In genomic region chr10:11870461-11870780, GRCh38 we compare ENCODE assay signal across 22 cellular contexts. TPM values are rescaled to one million over a fixed set of nuclear protein-coding genes. Genes with fewer than 3 reads are reported as not detected.
DNase-seq lines count a peak whose midpoint lies in the region; ATAC-seq, FAIRE-seq and TF ChIP-seq lines count a peak whose summit lies in the region.
"Had no signal": no experiment of that assay in that cellular context is flagged by ENCODE, and none has a peak within 500 bp of the region (broad histone marks: within the 10 kb centered on the region; RNA-seq: fewer than 3 reads in every experiment).

No MANE protein-coding gene starts in this region.

- H3K9me1 ChIP-seq in endothelial cell of umbilical vein (replicated peaks; ENCODE audit: control insufficient read depth, extremely low read depth, insufficient read depth, low read length) = no peaks in the 10 kb centered on the region

- H4K20me1 ChIP-seq in endothelial cell of umbilical vein (replicated peaks; ENCODE audit: control insufficient read depth, extremely low read depth, insufficient read depth, low read length) = no peaks in the 10 kb centered on the region
- no peaks in the 10 kb centered on the region for H4K20me1 ChIP-seq in PC-9 (ENCODE audit: insufficient read depth)

- peak overlapping the region in 8 of 12 donors; percentile 15 to 37 (median 30) for H3K4me3 ChIP-seq in heart left ventricle
- no peak overlapping the region for H3K4me3 ChIP-seq in endothelial cell of umbilical vein (replicated peaks in 1 of 3; ENCODE audit: insufficient read depth in 1 of 3, low read depth in 1 of 3, low read length in 3 of 3)
- no peak overlapping the region for H3K4me3 ChIP-seq in parathyroid adenoma (ENCODE audit: low read depth, low read length)
- peak overlapping the region; percentile 22 to 30 for H3K4me3 ChIP-seq in vagina
- H3K4me3 ChIP-seq in PC-9 = no peak overlapping the region
- H3K4me3 ChIP-seq: A549, GM12878, SK-N-MC had no signal

- DNase-seq in heart left ventricle = no peak
- DNase-seq in left cardiac atrium = no peak
- no peak for DNase-seq in endothelial cell of umbilical vein (ENCODE audit: low read depth, low spot score)
- no peak for DNase-seq in vagina (ENCODE audit: extremely low spot score in 2 of 2)
- DNase-seq in mesenteric fat pad (ENCODE audit: low spot score) = no peak
- DNase-seq in PC-9 = no peak
- DNase-seq: activated CD4-positive, alpha-beta T cell treated with anti-CD3 and anti-CD28 coated beads for 1 hour; effector CD8-positive, alpha-beta T cell; GF-D8; NCI-H1417; NCI-H2171 treated with DMSO at 0.1 percent for 48 hours; NCI-H774; PC-3; stimulated activated CD8-positive, alpha-beta memory T cell treated with anti-CD3 and anti-CD28 coated beads, Interleukin-4, amount 100 ng/mL, for 48 hours; T1000 had no signal

- no peaks in the 10 kb centered on the region for H3K9me3 ChIP-seq in heart left ventricle
- H3K9me3 ChIP-seq in endothelial cell of umbilical vein (replicated peaks; ENCODE audit: control insufficient read depth, insufficient read depth, low read length) = no peaks in the 10 kb centered on the region
- H3K9me3 ChIP-seq in parathyroid adenoma (ENCODE audit: control insufficient read depth, low read length) = no peaks in the 10 kb centered on the region
- H3K9me3 ChIP-seq in vagina = no peaks in the 10 kb centered on the region
- no peaks in the 10 kb centered on the region for H3K9me3 ChIP-seq in PC-9 (ENCODE audit: insufficient read depth, low read depth)
- H3K9me3 ChIP-seq: A549 had no signal

- H3K79me2 ChIP-seq in endothelial cell of umbilical vein (ENCODE audit: control insufficient read depth, insufficient read depth, low read length) = no peaks in the 10 kb centered on the region
- no peaks in the 10 kb centered on the region for H3K79me2 ChIP-seq in parathyroid adenoma
- peaks cover 17% of the 10 kb centered on the region for H3K79me2 ChIP-seq in PC-9 (ENCODE audit: low read depth)

- H3K27me3 ChIP-seq in heart left ventricle (no peaks in the 10 kb centered on the region), endothelial cell of umbilical vein (ENCODE audit: control insufficient read depth in 2 of 2, insufficient read depth in 2 of 2, low read length in 2 of 2) (no peaks in the 10 kb centered on the region), parathyroid adenoma (ENCODE audit: control insufficient read depth, insufficient read depth, low read length) (no peaks in the 10 kb centered on the region), vagina (no peaks in the 10 kb centered on the region), PC-9 (ENCODE audit: insufficient read depth, low read depth) (no peaks in the 10 kb centered on the region)

- no peak for TF ChIP-seq CTCF in heart left ventricle (IDR thresholded peaks at IDR 0.05)
- TF ChIP-seq CTCF in endothelial cell of umbilical vein (IDR thresholded peaks at IDR 0.05; ENCODE audit: extremely low read depth in 1 of 2, insufficient read depth in 1 of 2, low read depth in 1 of 2, low read length in 2 of 2) = no peak
- TF ChIP-seq CTCF in parathyroid adenoma (IDR thresholded peaks at IDR 0.05) = no peak
- no peak for TF ChIP-seq CTCF in vagina (IDR thresholded peaks at IDR 0.05)
- TF ChIP-seq CTCF in PC-9 (conservative IDR thresholded peaks at IDR 0.05) = no peak

- POLR2A ChIA-PET in endothelial cell of umbilical vein (lab: Charles Lee) (no interaction called here), PC-9 (lab: Charles Lee; ENCODE audit: unreplicated experiment) (no interaction called here)

- peaks cover 0 to 36% (median 12%) of the 10 kb centered on the region in 12 donors for H3K4me1 ChIP-seq in heart left ventricle
- peaks cover 27% of the 10 kb centered on the region for H3K4me1 ChIP-seq in endothelial cell of umbilical vein (ENCODE audit: control insufficient read depth, extremely low read depth, insufficient read depth, low read length)
- no peaks in the 10 kb centered on the region for H3K4me1 ChIP-seq in parathyroid adenoma
- H3K4me1 ChIP-seq in vagina = peaks cover 20% of the 10 kb centered on the region
- H3K4me1 ChIP-seq in PC-9 (replicated peaks; ENCODE audit: insufficient read depth) = peaks cover 25% of the 10 kb centered on the region

- ATAC-seq in heart left ventricle (peak in 1 of 4 donors; percentile 7), left cardiac atrium (no peak), HG03342 (IDR thresholded peaks at IDR 0.05; ENCODE audit: unreplicated experiment) (no peak)
- ATAC-seq: A549, PC-3, sciatic nerve had no signal

- no peak for FAIRE-seq in endothelial cell of umbilical vein (lab: Jason Lieb, UNC)
- FAIRE-seq: A549, GM12878 had no signal

- H3K9ac ChIP-seq in endothelial cell of umbilical vein (replicated peaks; ENCODE audit: extremely low read depth, insufficient read depth, low read length) (no peak overlapping the region), parathyroid adenoma (no peak overlapping the region)

- intact Hi-C loops in heart left ventricle (cut with DNase I) = no loop called here
- intact Hi-C loops in left cardiac atrium (cut with DNase I) = no loop called here
- intact Hi-C loops in endothelial cell of umbilical vein (cut with micrococcal nuclease) = loop anchor here (2.0 to 5.0 kb wide), 2 partner anchors 48 to 73 kb away; partner anchors contain the start of gene PROSER2
- intact Hi-C loops in vagina (cut with DNase I) = no loop called here
- intact Hi-C loops in PC-9 (cut with micrococcal nuclease; ENCODE audit: unreplicated experiment) = no loop called here

- BruUV-seq in endothelial cell of umbilical vein (replicated peaks; lab: Mats Ljungman, UMichigan) (no TSS peak), PC-9 (replicated peaks; lab: Mats Ljungman, UMichigan) (no TSS peak)

- peaks cover 0 to 4% (median 0%) of the 10 kb centered on the region in 9 donors for H3K36me3 ChIP-seq in heart left ventricle
- H3K36me3 ChIP-seq in endothelial cell of umbilical vein (ENCODE audit: control insufficient read depth in 2 of 2, extremely low read depth in 1 of 2, insufficient read depth in 2 of 2, low read length in 2 of 2) = peaks cover 0 to 3% of the 10 kb centered on the region in 2 experiments
- H3K36me3 ChIP-seq in parathyroid adenoma (ENCODE audit: control insufficient read depth, insufficient read depth, low read length) = no peaks in the 10 kb centered on the region
- no peaks in the 10 kb centered on the region for H3K36me3 ChIP-seq in vagina
- 0 out of 2 replicates have a peak, but pooled peaks cover 9% of the 10 kb centered on the region for H3K36me3 ChIP-seq in PC-9 (ENCODE audit: low read depth)

- CTCF ChIA-PET in endothelial cell of umbilical vein (lab: Charles Lee) (no interaction called here), PC-9 (lab: Charles Lee) (no interaction called here)

- peaks cover 52% of the 10 kb centered on the region for H3F3A ChIP-seq in PC-9 (ENCODE audit: insufficient read depth, low read depth)

- H3K4me2 ChIP-seq in endothelial cell of umbilical vein (ENCODE audit: insufficient read depth, low read length) (no peak overlapping the region), parathyroid adenoma (ENCODE audit: low read length) (no peak overlapping the region), PC-9 (no peak overlapping the region)
- H3K4me2 ChIP-seq: A549 had no signal

- H3K9me2 ChIP-seq in PC-9 (ENCODE audit: insufficient read depth) = no peaks in the 10 kb centered on the region

- 51 to 71% (median 63%) methylated on average over 6 to 8 of the region's 8 CpGs for WGBS in heart left ventricle, 4 donors

- TF ChIP-seq POLR2A in heart left ventricle (IDR thresholded peaks at IDR 0.05) (no peak), endothelial cell of umbilical vein (IDR thresholded peaks at IDR 0.05; ENCODE audit: low read depth, low read length) (no peak), vagina (IDR thresholded peaks at IDR 0.05) (no peak)

- H2AFZ ChIP-seq in endothelial cell of umbilical vein (ENCODE audit: low read depth, low read length) (no peak overlapping the region), parathyroid adenoma (peak overlapping the region; percentile 15), PC-9 (no peak overlapping the region)

- H3K27ac ChIP-seq in heart left ventricle (no peak overlapping the region), endothelial cell of umbilical vein (ENCODE audit: insufficient read depth, low read depth, low read length) (peak overlapping the region; percentile 75), parathyroid adenoma (no peak overlapping the region), vagina (no peak overlapping the region), PC-9 (no peak overlapping the region)
- H3K27ac ChIP-seq: A549, C4-2B, SK-N-MC had no signal

- dilution Hi-C loops in endothelial cell of umbilical vein (cut with MboI; ENCODE audit: extremely low pct_ligation_motif_present, low sequenced_read_pairs) = no loop called here

TF ChIP-seq in endothelial cell of umbilical vein, 7 proteins besides CTCF, POLR2A, EP300 and RAD21:
- no peak for TF ChIP-seq GATA2 (IDR thresholded peaks at IDR 0.05; ENCODE audit: insufficient read depth, insufficient read length, low read depth, low read length)
- no peak for TF ChIP-seq JUN (IDR thresholded peaks at IDR 0.05; ENCODE audit: borderline replicate concordance, insufficient read depth, insufficient read length, low read depth)
- TF ChIP-seq FOS (IDR thresholded peaks at IDR 0.05; ENCODE audit: borderline replicate concordance, insufficient read depth, low read length) = no peak
- no peak for TF ChIP-seq POLR2AphosphoS5 (IDR thresholded peaks at IDR 0.05; ENCODE audit: insufficient read depth, low read depth, low read length)
- TF ChIP-seq MYC (IDR thresholded peaks at IDR 0.05; ENCODE audit: low read depth, low read length) = no peak
- no peak for TF ChIP-seq MAX (IDR thresholded peaks at IDR 0.05; ENCODE audit: insufficient read depth, insufficient read length)
- TF ChIP-seq EZH2 (IDR thresholded peaks at IDR 0.05; ENCODE audit: borderline replicate concordance, low read depth, low read length, severe bottlenecking) = no peak
TF ChIP-seq in endothelial cell of umbilical vein: peak in this region for 0.

RNA-seq across cellular contexts. Expression of gene PROSER2, which starts 47.3 kb away (rescaled TPM):
- total RNA-seq in heart left ventricle (1 to 10 TPM in 4 of 9 donors, under 1 TPM in 5; 0.58 to 3.3 (median 0.84) TPM), left cardiac atrium (1 to 10 TPM; 1.8 to 2.9 TPM), endothelial cell of umbilical vein (22.6 and 23.5 TPM in 2 replicates), vagina (8.1 TPM), mesenteric fat pad (9.1 TPM), PC-9 (2021) (66.6 and 87.5 TPM in 2 replicates)
- polyA plus RNA-seq in heart left ventricle (under 1 TPM; 0.38 to 0.78 TPM), endothelial cell of umbilical vein (5.9 and 8.1 TPM in 2 replicates)
- 5.3 and 5.8 TPM in 2 replicates for polyA plus RNA-seq in endothelial cell of umbilical vein (2011; cell fraction: cytosol; rRNA removed)
- 4.3 and 5.4 TPM in 2 replicates for polyA plus RNA-seq in endothelial cell of umbilical vein (2011; cell fraction: nucleus; rRNA removed)
- 10.0 and 13.3 TPM in 2 replicates for polyA plus RNA-seq in endothelial cell of umbilical vein (2012)
- 3.7 and 5.5 TPM in 2 replicates for polyA minus RNA-seq in endothelial cell of umbilical vein
- polyA minus RNA-seq in endothelial cell of umbilical vein (2011; cell fraction: cytosol; rRNA and poly(A)+ RNA removed) = 4.0 TPM
- 2.2 and 2.3 TPM in 2 replicates for polyA minus RNA-seq in endothelial cell of umbilical vein (2011; cell fraction: nucleus; rRNA and poly(A)+ RNA removed)

Comparison
In these comparisons a context has a peak if more than half of its experiments do, and no peak if none do; other contexts are left out.
1. H3K4me3 ChIP-seq: peak in heart left ventricle (8 of 12) and vagina (2 of 2); none in endothelial cell of umbilical vein (0 of 3), parathyroid adenoma (single experiment) and PC-9 (single experiment).